Comparison of ENCODE assay signal across 8 cellular contexts in the genomic region with DNA sequence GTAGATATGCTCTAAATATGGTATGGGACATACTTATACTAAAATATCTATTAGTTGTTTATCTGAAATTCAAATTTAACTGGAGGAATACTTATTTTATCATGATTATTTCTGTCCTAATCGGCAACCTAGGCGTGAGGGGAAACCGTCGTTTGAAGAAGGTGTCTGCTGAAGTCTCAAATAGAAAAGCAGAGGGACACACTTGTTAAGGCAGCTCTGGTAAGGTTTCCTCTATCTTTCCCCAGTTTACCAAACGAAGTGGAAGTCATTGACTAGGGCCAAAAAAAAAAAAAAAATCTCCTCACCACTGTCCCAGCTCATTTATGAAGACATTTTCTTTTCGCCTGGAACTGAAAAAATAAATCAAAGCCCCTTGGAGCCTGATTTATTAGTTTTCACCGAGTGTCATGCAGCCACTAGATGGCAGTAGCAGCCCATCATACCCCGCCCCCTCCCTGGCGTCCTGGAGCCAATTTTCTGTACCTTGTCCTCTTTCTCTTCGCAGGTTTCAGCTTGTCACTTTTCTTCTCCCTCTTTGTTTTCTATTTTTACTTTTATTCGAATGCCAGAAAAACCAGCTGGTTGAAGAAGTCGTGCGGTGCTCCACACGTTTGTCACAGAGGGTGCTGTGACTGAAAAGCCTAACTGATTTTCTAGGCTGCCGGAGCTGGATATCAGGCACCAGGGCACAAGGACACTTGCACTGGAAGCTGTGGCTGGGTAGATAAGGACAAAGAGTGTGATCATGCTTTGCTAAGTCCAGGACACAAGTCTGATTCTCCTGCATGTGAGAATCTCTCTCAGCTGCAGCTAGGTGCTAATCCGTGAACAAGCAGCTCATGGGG.
DNase-seq lines count a peak whose midpoint lies in the region; ATAC-seq lines count a peak whose summit lies in the region.

No MANE protein-coding gene starts in this region.

- ATAC-seq in GM21515 (IDR thresholded peaks at IDR 0.05; ENCODE audit: unreplicated experiment) (peak; percentile 86), esophagus mucosa (peak; percentile 50)
- peak; percentile 70 for ATAC-seq in naive thymus-derived CD4-positive, alpha-beta T cell

- DNase-seq in DMS114 treated with DMSO at 0.1 percent for 48 hours (lab: John Stamatoyannopoulos, UW; ENCODE audit: unreplicated experiment) (peak; percentile 22), NOMO-1 (lab: John Stamatoyannopoulos, UW; ENCODE audit: unreplicated experiment in 2 of 2) (peak; percentile 24 to 41)
- DNase-seq in activated CD8-positive, alpha-beta memory T cell treated with anti-CD3 and anti-CD28 coated beads, Interleukin-2, amount 50 U/mL, for 4 hours, result peak; percentile 49
- DNase-seq in naive thymus-derived CD4-positive, alpha-beta T cell, result peak; percentile 3 to 52 (median 37)

- CTCF ChIA-PET in naive thymus-derived CD4-positive, alpha-beta T cell (lab: Charles Lee), result interaction anchor here (0.6 to 1.2 kb wide), 5 partner anchors 18 to 1713 kb away, joined by 3 to 5 read pairs (median 3); no protein-coding TSS in a partner anchor

- H3K9ac ChIP-seq in HUES48 (ENCODE audit: low read depth, low read length) (no peak overlapping the region), stomach smooth muscle (ENCODE audit: low read length in 2 of 2) (peak overlapping the region in 1 of 2 donors; percentile 37)

- intact Hi-C loops in naive thymus-derived CD4-positive, alpha-beta T cell (cut with micrococcal nuclease), result loop anchor here (5.0 to 10.0 kb wide), 3 partner anchors 439 to 866 kb away; no protein-coding TSS in a partner anchor

- H3K27me3 ChIP-seq in HUES48 (ENCODE audit: control insufficient read depth, insufficient read depth, low read length) (no peaks in the 10 kb centered on the region), stomach smooth muscle (ENCODE audit: control insufficient read depth in 1 of 2, insufficient read depth in 2 of 2, low read length in 2 of 2) (no peaks in the 10 kb centered on the region)
- peaks cover 0 to 4% of the 10 kb centered on the region in 2 donors for H3K27me3 ChIP-seq in naive thymus-derived CD4-positive, alpha-beta T cell (ENCODE audit: control insufficient read depth in 2 of 2, insufficient read depth in 2 of 2, low read length in 2 of 2)

- peaks cover 0 to 41% (median 27%) of the 10 kb centered on the region in 5 donors for H3K27me3 Mint-ChIP-seq in naive thymus-derived CD4-positive, alpha-beta T cell

- peak overlapping the region; percentile 26 for H3K27ac ChIP-seq in HUES48 (ENCODE audit: low read depth, low read length)
- no peak overlapping the region for H3K27ac ChIP-seq in naive thymus-derived CD4-positive, alpha-beta T cell (ENCODE audit: low read depth, low read length)
- no peak overlapping the region for H3K27ac ChIP-seq in stomach smooth muscle (ENCODE audit: low read length)

- H3K4me1 Mint-ChIP-seq in naive thymus-derived CD4-positive, alpha-beta T cell, result peaks cover 0 to 4% (median 0%) of the 10 kb centered on the region in 7 donors

- H3K4me3 ChIP-seq in HUES48 (ENCODE audit: low read depth, low read length), result no peak overlapping the region
- H3K4me3 ChIP-seq in naive thymus-derived CD4-positive, alpha-beta T cell (ENCODE audit: low read length), result no peak overlapping the region
- H3K4me3 ChIP-seq in stomach smooth muscle (ENCODE audit: low read length in 2 of 2), result peak overlapping the region; percentile 55 to 65

- no peaks in the 10 kb centered on the region for H3K9me3 ChIP-seq in HUES48 (ENCODE audit: control insufficient read depth, insufficient read depth, low read length)
- H3K9me3 ChIP-seq in naive thymus-derived CD4-positive, alpha-beta T cell (ENCODE audit: control insufficient read depth in 2 of 3, low read length in 3 of 3), result no peaks in the 10 kb centered on the region
- no peaks in the 10 kb centered on the region for H3K9me3 ChIP-seq in stomach smooth muscle (ENCODE audit: control insufficient read depth in 2 of 2, low read length in 2 of 2)

- H3K9me3 Mint-ChIP-seq in naive thymus-derived CD4-positive, alpha-beta T cell, result no peaks in the 10 kb centered on the region

- H3K36me3 ChIP-seq in HUES48 (ENCODE audit: control insufficient read depth, insufficient read depth, low read length) (no peaks in the 10 kb centered on the region), stomach smooth muscle (ENCODE audit: control insufficient read depth in 2 of 2, insufficient read depth in 2 of 2, low read length in 2 of 2) (no peaks in the 10 kb centered on the region)
- H3K36me3 ChIP-seq in naive thymus-derived CD4-positive, alpha-beta T cell (ENCODE audit: control insufficient read depth in 2 of 3, insufficient read depth in 3 of 3, low read length in 3 of 3), result no peaks in the 10 kb centered on the region

- no peak overlapping the region for H3K27ac Mint-ChIP-seq in naive thymus-derived CD4-positive, alpha-beta T cell

- H3K36me3 Mint-ChIP-seq in naive thymus-derived CD4-positive, alpha-beta T cell, result no peaks in the 10 kb centered on the region

- H3K4me1 ChIP-seq in HUES48 (ENCODE audit: control insufficient read depth, insufficient read depth, low read length) (peaks cover 14% of the 10 kb centered on the region; the same call in 1 of the 2 replicates), stomach smooth muscle (ENCODE audit: control insufficient read depth, insufficient read depth, low read length) (no peaks in the 10 kb centered on the region)
- H3K4me1 ChIP-seq in naive thymus-derived CD4-positive, alpha-beta T cell (ENCODE audit: control insufficient read depth in 2 of 2, insufficient read depth in 2 of 2, low read length in 2 of 2), result no peaks in the 10 kb centered on the region

- peak overlapping the region in 1 of 10 donors; percentile 26 for H3K4me3 Mint-ChIP-seq in naive thymus-derived CD4-positive, alpha-beta T cell

- POLR2A ChIA-PET in naive thymus-derived CD4-positive, alpha-beta T cell (lab: Charles Lee), result interaction anchor here (1.1 kb wide), 1 partner anchor 13 kb away, joined by 3 read pairs; no protein-coding TSS in a partner anchor

Comparison
In these comparisons a context has a peak if more than half of its experiments do, and no peak if none do; other contexts are left out.
1. H3K4me3 ChIP-seq: peak in stomach smooth muscle (2 of 2); none in HUES48 (single experiment) and naive thymus-derived CD4-positive, alpha-beta T cell (single experiment).
2. Peak in every context shown above with its lines, with median percentiles within 50 percentile points of each other: DNase-seq and ATAC-seq.